Comparison of ENCODE assay signal across 10 cellular contexts in the genomic region with DNA sequence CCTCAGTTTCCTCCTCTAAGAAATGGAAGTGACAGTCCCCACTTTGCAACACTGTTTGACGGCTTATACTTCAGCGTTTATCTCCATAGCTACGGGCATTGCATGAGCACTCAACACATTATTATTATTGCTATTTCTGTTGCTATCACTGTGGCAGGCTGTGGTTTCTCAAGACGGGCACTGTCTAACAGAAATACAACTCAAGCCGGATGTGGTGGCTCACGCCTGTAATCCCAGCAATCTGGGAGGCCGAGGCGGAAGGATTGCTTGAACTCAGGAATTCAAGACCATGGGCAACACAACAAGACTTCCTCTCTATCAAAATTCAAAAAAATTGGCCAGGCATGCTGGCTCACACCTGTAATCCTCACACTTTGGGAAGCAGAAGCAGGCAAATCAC. TPM values are rescaled to one million over a fixed set of nuclear protein-coding genes. Genes with fewer than 3 reads are reported as not detected.
DNase-seq lines count a peak whose midpoint lies in the region; ATAC-seq, FAIRE-seq and TF ChIP-seq lines count a peak whose summit lies in the region.
"Had no signal": no experiment of that assay in that cellular context is flagged by ENCODE, and none has a peak within 500 bp of the region (broad histone marks: within the 10 kb centered on the region; RNA-seq: fewer than 3 reads in every experiment).

No MANE protein-coding gene starts in this region.

- H3K27ac ChIP-seq in SU-DHL-6 (ENCODE audit: low read depth, low read length) (0 out of 2 replicates have a peak overlapping the region, but pooled peaks have one; percentile 18), endothelial cell of umbilical vein (ENCODE audit: insufficient read depth, low read depth, low read length) (no peak overlapping the region)
- H3K27ac ChIP-seq: testis had no signal

- H3K9me3 ChIP-seq in SU-DHL-6 (ENCODE audit: insufficient read depth, low read length): no peaks in the 10 kb centered on the region
- no peaks in the 10 kb centered on the region for H3K9me3 ChIP-seq in endothelial cell of umbilical vein (replicated peaks; ENCODE audit: control insufficient read depth, insufficient read depth, low read length)
- H3K9me3 ChIP-seq: MG63, testis had no signal

- H3K79me2 ChIP-seq in SU-DHL-6 (ENCODE audit: insufficient read depth, low read length): no peaks in the 10 kb centered on the region
- no peaks in the 10 kb centered on the region for H3K79me2 ChIP-seq in endothelial cell of umbilical vein (ENCODE audit: control insufficient read depth, insufficient read depth, low read length)

- ATAC-seq in HG03108 (IDR thresholded peaks at IDR 0.05; ENCODE audit: unreplicated experiment) (no peak), GM19395 (IDR thresholded peaks at IDR 0.05; ENCODE audit: unreplicated experiment) (no peak)

- H3K9me2 ChIP-seq in SU-DHL-6 (replicated peaks; ENCODE audit: insufficient read depth, low read length): no peaks in the 10 kb centered on the region

- POLR2A ChIA-PET in endothelial cell of umbilical vein (lab: Charles Lee): no interaction called here
- POLR2A ChIA-PET in HEK293T (lab: Yijun Ruan, JAX): no interaction called here

- H3K27me3 ChIP-seq in SU-DHL-6 (ENCODE audit: low read length) (no peaks in the 10 kb centered on the region), endothelial cell of umbilical vein (ENCODE audit: control insufficient read depth in 2 of 2, insufficient read depth in 2 of 2, low read length in 2 of 2) (no peaks in the 10 kb centered on the region)
- H3K27me3 ChIP-seq: MG63, testis had no signal

- dilution Hi-C loops in endothelial cell of umbilical vein (cut with MboI; ENCODE audit: extremely low pct_ligation_motif_present, low sequenced_read_pairs): no loop called here

- no peak for TF ChIP-seq POLR2A in endothelial cell of umbilical vein (IDR thresholded peaks at IDR 0.05; ENCODE audit: low read depth, low read length)

- peaks cover 11% of the 10 kb centered on the region for H3K4me1 ChIP-seq in endothelial cell of umbilical vein (ENCODE audit: control insufficient read depth, extremely low read depth, insufficient read depth, low read length)

- peaks cover 9% of the 10 kb centered on the region; the same call in 1 of the 2 replicates for H3F3A ChIP-seq in SU-DHL-6 (ENCODE audit: insufficient read depth)

- H4K20me1 ChIP-seq in SU-DHL-6 (ENCODE audit: low read depth, low read length) (no peaks in the 10 kb centered on the region), endothelial cell of umbilical vein (replicated peaks; ENCODE audit: control insufficient read depth, extremely low read depth, insufficient read depth, low read length) (no peaks in the 10 kb centered on the region)

- no peak overlapping the region for H3K4me3 ChIP-seq in AG10803 (ENCODE audit: low read length)
- no peak overlapping the region for H3K4me3 ChIP-seq in GM12865 (ENCODE audit: low read depth, low read length)
- no peak overlapping the region for H3K4me3 ChIP-seq in SU-DHL-6 (ENCODE audit: insufficient read depth, low read length, poor library complexity, severe bottlenecking)
- H3K4me3 ChIP-seq in endothelial cell of umbilical vein (replicated peaks in 1 of 3; ENCODE audit: insufficient read depth in 1 of 3, low read depth in 1 of 3, low read length in 3 of 3): no peak overlapping the region
- H3K4me3 ChIP-seq: MG63, testis had no signal

- peak; percentile 26 for FAIRE-seq in endothelial cell of umbilical vein (lab: Jason Lieb, UNC)

- BruUV-seq in endothelial cell of umbilical vein (replicated peaks; lab: Mats Ljungman, UMichigan): no TSS peak

- H2AFZ ChIP-seq in SU-DHL-6 (ENCODE audit: low read depth, low read length, severe bottlenecking) (no peak overlapping the region), endothelial cell of umbilical vein (ENCODE audit: low read depth, low read length) (no peak overlapping the region)

- H3K9me1 ChIP-seq in endothelial cell of umbilical vein (replicated peaks; ENCODE audit: control insufficient read depth, extremely low read depth, insufficient read depth, low read length): no peaks in the 10 kb centered on the region

- TF ChIP-seq CTCF in AG10803 (conservative IDR thresholded peaks at IDR 0.05; ENCODE audit: low read length): no peak
- TF ChIP-seq CTCF in GM12865 (IDR thresholded peaks at IDR 0.05; ENCODE audit: insufficient read depth, low read depth, low read length, missing control alignments): no peak
- no peak for TF ChIP-seq CTCF in SU-DHL-6 (IDR thresholded peaks at IDR 0.05; ENCODE audit: insufficient read depth, low read length, poor library complexity, severe bottlenecking)
- TF ChIP-seq CTCF in endothelial cell of umbilical vein (IDR thresholded peaks at IDR 0.05; ENCODE audit: extremely low read depth in 1 of 2, insufficient read depth in 1 of 2, low read depth in 1 of 2, low read length in 2 of 2): no peak

- H3K4me2 ChIP-seq in SU-DHL-6 (ENCODE audit: low read depth, low read length, poor library complexity, severe bottlenecking) (peak overlapping the region; percentile 35), endothelial cell of umbilical vein (ENCODE audit: insufficient read depth, low read length) (no peak overlapping the region)

- H3K9ac ChIP-seq in SU-DHL-6 (ENCODE audit: low read length) (no peak overlapping the region), endothelial cell of umbilical vein (replicated peaks; ENCODE audit: extremely low read depth, insufficient read depth, low read length) (no peak overlapping the region)

- H3K36me3 ChIP-seq in SU-DHL-6 (ENCODE audit: low read length): no peaks in the 10 kb centered on the region
- H3K36me3 ChIP-seq in endothelial cell of umbilical vein (ENCODE audit: control insufficient read depth in 2 of 2, extremely low read depth in 1 of 2, insufficient read depth in 2 of 2, low read length in 2 of 2): no peaks in the 10 kb centered on the region
- H3K36me3 ChIP-seq: MG63 had no signal

- DNase-seq in AG10803 (ENCODE audit: low read depth): peak; percentile 72
- peak; percentile 74 for DNase-seq in GM12865 (ENCODE audit: low read depth)
- no peak for DNase-seq in endothelial cell of umbilical vein (ENCODE audit: low read depth, low spot score)
- no peak for DNase-seq in HEK293T (ENCODE audit: extremely low spot score)
- no peak for DNase-seq in NCI-H526 treated with DMSO at 0.1 percent for 48 hours (lab: John Stamatoyannopoulos, UW)
- DNase-seq: MG63, testis had no signal

- CTCF ChIA-PET in endothelial cell of umbilical vein (lab: Charles Lee): no interaction called here
- CTCF ChIA-PET in HEK293T (lab: Yijun Ruan, JAX): no interaction called here

- intact Hi-C loops in endothelial cell of umbilical vein (cut with micrococcal nuclease): no loop called here

TF ChIP-seq in endothelial cell of umbilical vein, 7 proteins besides CTCF, POLR2A, EP300 and RAD21 (continues in another document):
- TF ChIP-seq POLR2AphosphoS5 (IDR thresholded peaks at IDR 0.05; ENCODE audit: insufficient read depth, low read depth, low read length) (no peak), MYC (IDR thresholded peaks at IDR 0.05; ENCODE audit: low read depth, low read length) (no peak), GATA2 (IDR thresholded peaks at IDR 0.05; ENCODE audit: insufficient read depth, insufficient read length, low read depth, low read length) (no peak), JUN (IDR thresholded peaks at IDR 0.05; ENCODE audit: borderline replicate concordance, insufficient read depth, insufficient read length, low read depth) (no peak)

TF ChIP-seq in HEK293T, 16 proteins besides CTCF, POLR2A, EP300 and RAD21:
- TF ChIP-seq ARNT (IDR thresholded peaks at IDR 0.05) (no peak), NFRKB (IDR thresholded peaks at IDR 0.05) (no peak), PKNOX1 (IDR thresholded peaks at IDR 0.05) (no peak), LEF1 (IDR thresholded peaks at IDR 0.05; ENCODE audit: borderline replicate concordance) (no peak)

RNA-seq across cellular contexts. Expression of gene ZSWIM4, which starts 4.9 kb away (rescaled TPM):
- total RNA-seq in endothelial cell of umbilical vein: 23.1 and 26.6 TPM in 2 replicates
- 12.7 and 14.9 TPM in 2 replicates for polyA plus RNA-seq in endothelial cell of umbilical vein
- 8.0 and 11.1 TPM in 2 replicates for polyA plus RNA-seq in endothelial cell of umbilical vein (2011; cell fraction: cytosol; rRNA removed)
- 11.2 and 13.0 TPM in 2 replicates for polyA plus RNA-seq in endothelial cell of umbilical vein (2011; cell fraction: nucleus; rRNA removed)
- 7.9 and 16.2 TPM in 2 replicates for polyA plus RNA-seq in endothelial cell of umbilical vein (2012)
- polyA minus RNA-seq in endothelial cell of umbilical vein: 13.0 and 15.9 TPM in 2 replicates
- 3.5 TPM for polyA minus RNA-seq in endothelial cell of umbilical vein (2011; cell fraction: cytosol; rRNA and poly(A)+ RNA removed)
- polyA minus RNA-seq in endothelial cell of umbilical vein (2011; cell fraction: nucleus; rRNA and poly(A)+ RNA removed): 8.1 and 16.3 TPM in 2 replicates

RNA-seq across cellular contexts. Expression of gene C19orf53, which starts 16.1 kb away (rescaled TPM):
- total RNA-seq in endothelial cell of umbilical vein: 113 and 126 TPM in 2 replicates
- 205 and 239 TPM in 2 replicates for polyA plus RNA-seq in endothelial cell of umbilical vein
- polyA plus RNA-seq in endothelial cell of umbilical vein (2011; cell fraction: cytosol; rRNA removed): 241 and 294 TPM in 2 replicates
- polyA plus RNA-seq in endothelial cell of umbilical vein (2011; cell fraction: nucleus; rRNA removed): 83.4 and 87.2 TPM in 2 replicates
- polyA plus RNA-seq in endothelial cell of umbilical vein (2012): 223 and 226 TPM in 2 replicates
- 55.5 and 59.5 TPM in 2 replicates for polyA minus RNA-seq in endothelial cell of umbilical vein
- 78.4 TPM for polyA minus RNA-seq in endothelial cell of umbilical vein (2011; cell fraction: cytosol; rRNA and poly(A)+ RNA removed)
- 11.5 and 12.9 TPM in 2 replicates for polyA minus RNA-seq in endothelial cell of umbilical vein (2011; cell fraction: nucleus; rRNA and poly(A)+ RNA removed)

RNA-seq across cellular contexts. Expression of gene MRI1, which starts 26.0 kb away (rescaled TPM):
- 42.3 and 56.2 TPM in 2 replicates for total RNA-seq in endothelial cell of umbilical vein
- 63.2 and 82.4 TPM in 2 replicates for polyA plus RNA-seq in endothelial cell of umbilical vein
- 17.6 and 29.1 TPM in 2 replicates for polyA plus RNA-seq in endothelial cell of umbilical vein (2011; cell fraction: cytosol; rRNA removed)
- 216 and 219 TPM in 2 replicates for polyA plus RNA-seq in endothelial cell of umbilical vein (2011; cell fraction: nucleus; rRNA removed)
- 30.3 and 33.4 TPM in 2 replicates for polyA plus RNA-seq in endothelial cell of umbilical vein (2012)
- 33.9 and 34.1 TPM in 2 replicates for polyA minus RNA-seq in endothelial cell of umbilical vein
- 31.9 TPM for polyA minus RNA-seq in endothelial cell of umbilical vein (2011; cell fraction: cytosol; rRNA and poly(A)+ RNA removed)
- polyA minus RNA-seq in endothelial cell of umbilical vein (2011; cell fraction: nucleus; rRNA and poly(A)+ RNA removed): 24.6 and 33.9 TPM in 2 replicates

Comparison
In these comparisons a context has a peak if more than half of its experiments do, and no peak if none do; other contexts are left out.
1. DNase-seq: peak in AG10803 (single experiment) and GM12865 (single experiment); none in endothelial cell of umbilical vein (single experiment), HEK293T (single experiment) and NCI-H526 treated with DMSO at 0.1 percent for 48 hours (single experiment).